Comparison of ENCODE assay signal across 1 cellular context in the genomic region with DNA sequence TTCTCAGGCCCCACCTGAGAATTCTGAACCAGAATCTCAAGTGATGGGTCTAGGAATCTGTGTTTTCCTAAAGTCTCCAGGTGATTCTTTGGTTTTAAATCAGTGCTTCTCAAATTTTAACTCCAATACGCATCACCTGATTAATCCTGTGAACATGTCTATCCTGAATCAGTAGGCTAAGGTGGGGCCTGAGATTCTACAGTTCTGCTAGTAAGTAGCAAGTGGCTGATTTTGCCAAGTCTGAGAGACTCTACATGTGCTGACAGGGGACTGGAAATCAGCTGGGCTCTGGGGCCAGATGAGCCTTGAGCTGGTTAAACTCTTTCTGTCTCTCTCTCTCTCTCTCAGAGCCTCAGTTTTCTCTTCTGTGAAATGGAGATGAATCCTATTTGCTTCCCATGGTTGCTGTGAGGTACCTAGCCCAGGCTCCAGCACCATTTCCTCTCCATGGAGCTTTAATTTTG.
TF ChIP-seq lines count a peak whose summit lies in the region.

No MANE protein-coding gene starts in this region.

TF ChIP-seq in GM12878, 131 proteins besides CTCF, POLR2A, EP300 and RAD21 (continues in another document):
- TF ChIP-seq JUND (IDR thresholded peaks at IDR 0.05; ENCODE audit: low read depth, low read length) (no peak), MTA3 (IDR thresholded peaks at IDR 0.05; ENCODE audit: borderline replicate concordance, low read length) (no peak), MEF2B (IDR thresholded peaks at IDR 0.05; ENCODE audit: partially characterized antibody, poor library complexity, severe bottlenecking) (no peak), ZNF24 (IDR thresholded peaks at IDR 0.05) (no peak), SMAD1 (IDR thresholded peaks at IDR 0.05; ENCODE audit: low read depth, partially characterized antibody) (peak; percentile 61), NBN (IDR thresholded peaks at IDR 0.05) (no peak), SIX5 (IDR thresholded peaks at IDR 0.05; ENCODE audit: low read depth, low read length, severe bottlenecking) (no peak), MEF2A (IDR thresholded peaks at IDR 0.05; ENCODE audit: insufficient read depth, low read depth, low read length) (no peak), TARDBP (IDR thresholded peaks at IDR 0.05; ENCODE audit: borderline replicate concordance) (no peak), ZNF384 (IDR thresholded peaks at IDR 0.05; ENCODE audit: borderline replicate concordance, low read depth, low read length) (no peak), IKZF2 (IDR thresholded peaks at IDR 0.05) (peak; percentile 8 to 9; a peak in 2 of 4 replicates), NRF1 (conservative IDR thresholded peaks at IDR 0.05; ENCODE audit: low read depth, low read length) (no peak), PML (IDR thresholded peaks at IDR 0.05; ENCODE audit: low read length) (no peak), ZZZ3 (IDR thresholded peaks at IDR 0.05; ENCODE audit: control insufficient read depth, insufficient read length, low read depth) (no peak), ZNF217 (IDR thresholded peaks at IDR 0.05) (peak; percentile 57; the same call in 1 of the 2 replicates), BACH1 (IDR thresholded peaks at IDR 0.05; ENCODE audit: borderline replicate concordance) (0 out of 2 replicates have a peak, but pooled peaks have one; percentile 6), POLR2AphosphoS5 (IDR thresholded peaks at IDR 0.05; ENCODE audit: low read length) (peak; percentile 70; the same call in 1 of the 2 replicates), RFX5 (IDR thresholded peaks at IDR 0.05; ENCODE audit: low read depth, low read length) (no peak), LARP7 (IDR thresholded peaks at IDR 0.05) (no peak), POLR2AphosphoS2 (IDR thresholded peaks at IDR 0.05; ENCODE audit: low read depth, low read length) (no peak; the same call in 1 of the 2 replicates), RCOR1 (conservative IDR thresholded peaks at IDR 0.05; ENCODE audit: low read depth, low read length) (no peak), KLF5 (IDR thresholded peaks at IDR 0.05; ENCODE audit: partially characterized antibody) (no peak), PAX8 (IDR thresholded peaks at IDR 0.05) (no peak), ZSCAN29 (IDR thresholded peaks at IDR 0.05) (peak; percentile 47; the same call in 1 of the 2 replicates), BHLHE40 (IDR thresholded peaks at IDR 0.05; ENCODE audit: borderline replicate concordance in 1 of 2, low read depth in 2 of 2, low read length in 1 of 2) (peak in 1 of 2 experiments; percentile 14; a peak in 1 of 4 replicates), HDAC2 (IDR thresholded peaks at IDR 0.05) (no peak), TAF1 (IDR thresholded peaks at IDR 0.05; ENCODE audit: borderline replicate concordance, low read depth, low read length) (no peak), RB1 (IDR thresholded peaks at IDR 0.05; ENCODE audit: borderline replicate concordance) (no peak), YBX1 (IDR thresholded peaks at IDR 0.05) (no peak), KDM1A (IDR thresholded peaks at IDR 0.05; ENCODE audit: borderline replicate concordance) (no peak)
- TF ChIP-seq, protein P1, sequence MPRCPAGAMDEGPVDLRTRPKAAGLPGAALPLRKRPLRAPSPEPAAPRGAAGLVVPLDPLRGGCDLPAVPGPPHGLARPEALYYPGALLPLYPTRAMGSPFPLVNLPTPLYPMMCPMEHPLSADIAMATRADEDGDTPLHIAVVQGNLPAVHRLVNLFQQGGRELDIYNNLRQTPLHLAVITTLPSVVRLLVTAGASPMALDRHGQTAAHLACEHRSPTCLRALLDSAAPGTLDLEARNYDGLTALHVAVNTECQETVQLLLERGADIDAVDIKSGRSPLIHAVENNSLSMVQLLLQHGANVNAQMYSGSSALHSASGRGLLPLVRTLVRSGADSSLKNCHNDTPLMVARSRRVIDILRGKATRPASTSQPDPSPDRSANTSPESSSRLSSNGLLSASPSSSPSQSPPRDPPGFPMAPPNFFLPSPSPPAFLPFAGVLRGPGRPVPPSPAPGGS (IDR thresholded peaks at IDR 0.05; ENCODE audit: borderline replicate concordance, insufficient read depth, low read depth, low read length, poor library complexity, severe bottlenecking) = no peak
- TF ChIP-seq, protein P2, sequence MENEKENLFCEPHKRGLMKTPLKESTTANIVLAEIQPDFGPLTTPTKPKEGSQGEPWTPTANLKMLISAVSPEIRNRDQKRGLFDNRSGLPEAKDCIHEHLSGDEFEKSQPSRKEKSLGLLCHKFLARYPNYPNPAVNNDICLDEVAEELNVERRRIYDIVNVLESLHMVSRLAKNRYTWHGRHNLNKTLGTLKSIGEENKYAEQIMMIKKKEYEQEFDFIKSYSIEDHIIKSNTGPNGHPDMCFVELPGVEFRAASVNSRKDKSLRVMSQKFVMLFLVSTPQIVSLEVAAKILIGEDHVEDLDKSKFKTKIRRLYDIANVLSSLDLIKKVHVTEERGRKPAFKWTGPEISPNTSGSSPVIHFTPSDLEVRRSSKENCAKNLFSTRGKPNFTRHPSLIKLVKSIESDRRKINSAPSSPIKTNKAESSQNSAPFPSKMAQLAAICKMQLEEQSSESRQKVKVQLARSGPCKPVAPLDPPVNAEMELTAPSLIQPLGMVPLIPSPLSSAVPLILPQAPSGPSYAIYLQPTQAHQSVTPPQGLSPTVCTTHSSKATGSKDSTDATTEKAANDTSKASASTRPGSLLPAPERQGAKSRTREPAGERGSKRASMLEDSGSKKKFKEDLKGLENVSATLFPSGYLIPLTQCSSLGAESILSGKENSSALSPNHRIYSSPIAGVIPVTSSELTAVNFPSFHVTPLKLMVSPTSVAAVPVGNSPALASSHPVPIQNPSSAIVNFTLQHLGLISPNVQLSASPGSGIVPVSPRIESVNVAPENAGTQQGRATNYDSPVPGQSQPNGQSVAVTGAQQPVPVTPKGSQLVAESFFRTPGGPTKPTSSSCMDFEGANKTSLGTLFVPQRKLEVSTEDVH (IDR thresholded peaks at IDR 0.05; ENCODE audit: low read depth, partially characterized antibody) = no peak
- TF ChIP-seq, protein P3, sequence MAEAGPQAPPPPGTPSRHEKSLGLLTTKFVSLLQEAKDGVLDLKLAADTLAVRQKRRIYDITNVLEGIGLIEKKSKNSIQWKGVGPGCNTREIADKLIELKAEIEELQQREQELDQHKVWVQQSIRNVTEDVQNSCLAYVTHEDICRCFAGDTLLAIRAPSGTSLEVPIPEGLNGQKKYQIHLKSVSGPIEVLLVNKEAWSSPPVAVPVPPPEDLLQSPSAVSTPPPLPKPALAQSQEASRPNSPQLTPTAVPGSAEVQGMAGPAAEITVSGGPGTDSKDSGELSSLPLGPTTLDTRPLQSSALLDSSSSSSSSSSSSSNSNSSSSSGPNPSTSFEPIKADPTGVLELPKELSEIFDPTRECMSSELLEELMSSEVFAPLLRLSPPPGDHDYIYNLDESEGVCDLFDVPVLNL (IDR thresholded peaks at IDR 0.05; ENCODE audit: low read depth, low read length) = no peak
- TF ChIP-seq, protein P4, sequence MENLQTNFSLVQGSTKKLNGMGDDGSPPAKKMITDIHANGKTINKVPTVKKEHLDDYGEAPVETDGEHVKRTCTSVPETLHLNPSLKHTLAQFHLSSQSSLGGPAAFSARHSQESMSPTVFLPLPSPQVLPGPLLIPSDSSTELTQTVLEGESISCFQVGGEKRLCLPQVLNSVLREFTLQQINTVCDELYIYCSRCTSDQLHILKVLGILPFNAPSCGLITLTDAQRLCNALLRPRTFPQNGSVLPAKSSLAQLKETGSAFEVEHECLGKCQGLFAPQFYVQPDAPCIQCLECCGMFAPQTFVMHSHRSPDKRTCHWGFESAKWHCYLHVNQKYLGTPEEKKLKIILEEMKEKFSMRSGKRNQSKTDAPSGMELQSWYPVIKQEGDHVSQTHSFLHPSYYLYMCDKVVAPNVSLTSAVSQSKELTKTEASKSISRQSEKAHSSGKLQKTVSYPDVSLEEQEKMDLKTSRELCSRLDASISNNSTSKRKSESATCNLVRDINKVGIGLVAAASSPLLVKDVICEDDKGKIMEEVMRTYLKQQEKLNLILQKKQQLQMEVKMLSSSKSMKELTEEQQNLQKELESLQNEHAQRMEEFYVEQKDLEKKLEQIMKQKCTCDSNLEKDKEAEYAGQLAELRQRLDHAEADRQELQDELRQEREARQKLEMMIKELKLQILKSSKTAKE (IDR thresholded peaks at IDR 0.05; ENCODE audit: low read depth, poor library complexity, severe bottlenecking) = no peak
- TF ChIP-seq, protein P5, sequence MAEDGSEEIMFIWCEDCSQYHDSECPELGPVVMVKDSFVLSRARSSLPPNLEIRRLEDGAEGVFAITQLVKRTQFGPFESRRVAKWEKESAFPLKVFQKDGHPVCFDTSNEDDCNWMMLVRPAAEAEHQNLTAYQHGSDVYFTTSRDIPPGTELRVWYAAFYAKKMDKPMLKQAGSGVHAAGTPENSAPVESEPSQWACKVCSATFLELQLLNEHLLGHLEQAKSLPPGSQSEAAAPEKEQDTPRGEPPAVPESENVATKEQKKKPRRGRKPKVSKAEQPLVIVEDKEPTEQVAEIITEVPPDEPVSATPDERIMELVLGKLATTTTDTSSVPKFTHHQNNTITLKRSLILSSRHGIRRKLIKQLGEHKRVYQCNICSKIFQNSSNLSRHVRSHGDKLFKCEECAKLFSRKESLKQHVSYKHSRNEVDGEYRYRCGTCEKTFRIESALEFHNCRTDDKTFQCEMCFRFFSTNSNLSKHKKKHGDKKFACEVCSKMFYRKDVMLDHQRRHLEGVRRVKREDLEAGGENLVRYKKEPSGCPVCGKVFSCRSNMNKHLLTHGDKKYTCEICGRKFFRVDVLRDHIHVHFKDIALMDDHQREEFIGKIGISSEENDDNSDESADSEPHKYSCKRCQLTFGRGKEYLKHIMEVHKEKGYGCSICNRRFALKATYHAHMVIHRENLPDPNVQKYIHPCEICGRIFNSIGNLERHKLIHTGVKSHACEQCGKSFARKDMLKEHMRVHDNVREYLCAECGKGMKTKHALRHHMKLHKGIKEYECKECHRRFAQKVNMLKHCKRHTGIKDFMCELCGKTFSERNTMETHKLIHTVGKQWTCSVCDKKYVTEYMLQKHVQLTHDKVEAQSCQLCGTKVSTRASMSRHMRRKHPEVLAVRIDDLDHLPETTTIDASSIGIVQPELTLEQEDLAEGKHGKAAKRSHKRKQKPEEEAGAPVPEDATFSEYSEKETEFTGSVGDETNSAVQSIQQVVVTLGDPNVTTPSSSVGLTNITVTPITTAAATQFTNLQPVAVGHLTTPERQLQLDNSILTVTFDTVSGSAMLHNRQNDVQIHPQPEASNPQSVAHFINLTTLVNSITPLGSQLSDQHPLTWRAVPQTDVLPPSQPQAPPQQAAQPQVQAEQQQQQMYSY (CRISPR knock-in tag; IDR thresholded peaks at IDR 0.05) = peak; percentile 50; the same call in 1 of the 2 replicates
- TF ChIP-seq, protein P6, sequence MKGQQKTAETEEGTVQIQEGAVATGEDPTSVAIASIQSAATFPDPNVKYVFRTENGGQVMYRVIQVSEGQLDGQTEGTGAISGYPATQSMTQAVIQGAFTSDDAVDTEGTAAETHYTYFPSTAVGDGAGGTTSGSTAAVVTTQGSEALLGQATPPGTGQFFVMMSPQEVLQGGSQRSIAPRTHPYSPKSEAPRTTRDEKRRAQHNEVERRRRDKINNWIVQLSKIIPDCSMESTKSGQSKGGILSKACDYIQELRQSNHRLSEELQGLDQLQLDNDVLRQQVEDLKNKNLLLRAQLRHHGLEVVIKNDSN (IDR thresholded peaks at IDR 0.05; ENCODE audit: borderline replicate concordance, extremely low read length, insufficient read depth, low read depth, low read length) = no peak
- TF ChIP-seq, protein P7, sequence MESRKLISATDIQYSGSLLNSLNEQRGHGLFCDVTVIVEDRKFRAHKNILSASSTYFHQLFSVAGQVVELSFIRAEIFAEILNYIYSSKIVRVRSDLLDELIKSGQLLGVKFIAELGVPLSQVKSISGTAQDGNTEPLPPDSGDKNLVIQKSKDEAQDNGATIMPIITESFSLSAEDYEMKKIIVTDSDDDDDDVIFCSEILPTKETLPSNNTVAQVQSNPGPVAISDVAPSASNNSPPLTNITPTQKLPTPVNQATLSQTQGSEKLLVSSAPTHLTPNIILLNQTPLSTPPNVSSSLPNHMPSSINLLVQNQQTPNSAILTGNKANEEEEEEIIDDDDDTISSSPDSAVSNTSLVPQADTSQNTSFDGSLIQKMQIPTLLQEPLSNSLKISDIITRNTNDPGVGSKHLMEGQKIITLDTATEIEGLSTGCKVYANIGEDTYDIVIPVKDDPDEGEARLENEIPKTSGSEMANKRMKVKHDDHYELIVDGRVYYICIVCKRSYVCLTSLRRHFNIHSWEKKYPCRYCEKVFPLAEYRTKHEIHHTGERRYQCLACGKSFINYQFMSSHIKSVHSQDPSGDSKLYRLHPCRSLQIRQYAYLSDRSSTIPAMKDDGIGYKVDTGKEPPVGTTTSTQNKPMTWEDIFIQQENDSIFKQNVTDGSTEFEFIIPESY (IDR thresholded peaks at IDR 0.05) = no peak
- TF ChIP-seq, protein P8, sequence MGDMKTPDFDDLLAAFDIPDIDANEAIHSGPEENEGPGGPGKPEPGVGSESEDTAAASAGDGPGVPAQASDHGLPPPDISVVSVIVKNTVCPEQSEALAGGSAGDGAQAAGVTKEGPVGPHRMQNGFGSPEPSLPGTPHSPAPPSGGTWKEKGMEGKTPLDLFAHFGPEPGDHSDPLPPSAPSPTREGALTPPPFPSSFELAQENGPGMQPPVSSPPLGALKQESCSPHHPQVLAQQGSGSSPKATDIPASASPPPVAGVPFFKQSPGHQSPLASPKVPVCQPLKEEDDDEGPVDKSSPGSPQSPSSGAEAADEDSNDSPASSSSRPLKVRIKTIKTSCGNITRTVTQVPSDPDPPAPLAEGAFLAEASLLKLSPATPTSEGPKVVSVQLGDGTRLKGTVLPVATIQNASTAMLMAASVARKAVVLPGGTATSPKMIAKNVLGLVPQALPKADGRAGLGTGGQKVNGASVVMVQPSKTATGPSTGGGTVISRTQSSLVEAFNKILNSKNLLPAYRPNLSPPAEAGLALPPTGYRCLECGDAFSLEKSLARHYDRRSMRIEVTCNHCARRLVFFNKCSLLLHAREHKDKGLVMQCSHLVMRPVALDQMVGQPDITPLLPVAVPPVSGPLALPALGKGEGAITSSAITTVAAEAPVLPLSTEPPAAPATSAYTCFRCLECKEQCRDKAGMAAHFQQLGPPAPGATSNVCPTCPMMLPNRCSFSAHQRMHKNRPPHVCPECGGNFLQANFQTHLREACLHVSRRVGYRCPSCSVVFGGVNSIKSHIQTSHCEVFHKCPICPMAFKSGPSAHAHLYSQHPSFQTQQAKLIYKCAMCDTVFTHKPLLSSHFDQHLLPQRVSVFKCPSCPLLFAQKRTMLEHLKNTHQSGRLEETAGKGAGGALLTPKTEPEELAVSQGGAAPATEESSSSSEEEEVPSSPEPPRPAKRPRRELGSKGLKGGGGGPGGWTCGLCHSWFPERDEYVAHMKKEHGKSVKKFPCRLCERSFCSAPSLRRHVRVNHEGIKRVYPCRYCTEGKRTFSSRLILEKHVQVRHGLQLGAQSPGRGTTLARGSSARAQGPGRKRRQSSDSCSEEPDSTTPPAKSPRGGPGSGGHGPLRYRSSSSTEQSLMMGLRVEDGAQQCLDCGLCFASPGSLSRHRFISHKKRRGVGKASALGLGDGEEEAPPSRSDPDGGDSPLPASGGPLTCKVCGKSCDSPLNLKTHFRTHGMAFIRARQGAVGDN (IDR thresholded peaks at IDR 0.05) = 0 out of 2 replicates have a peak, but pooled peaks have one; percentile 63
